In the genomic region with DNA sequence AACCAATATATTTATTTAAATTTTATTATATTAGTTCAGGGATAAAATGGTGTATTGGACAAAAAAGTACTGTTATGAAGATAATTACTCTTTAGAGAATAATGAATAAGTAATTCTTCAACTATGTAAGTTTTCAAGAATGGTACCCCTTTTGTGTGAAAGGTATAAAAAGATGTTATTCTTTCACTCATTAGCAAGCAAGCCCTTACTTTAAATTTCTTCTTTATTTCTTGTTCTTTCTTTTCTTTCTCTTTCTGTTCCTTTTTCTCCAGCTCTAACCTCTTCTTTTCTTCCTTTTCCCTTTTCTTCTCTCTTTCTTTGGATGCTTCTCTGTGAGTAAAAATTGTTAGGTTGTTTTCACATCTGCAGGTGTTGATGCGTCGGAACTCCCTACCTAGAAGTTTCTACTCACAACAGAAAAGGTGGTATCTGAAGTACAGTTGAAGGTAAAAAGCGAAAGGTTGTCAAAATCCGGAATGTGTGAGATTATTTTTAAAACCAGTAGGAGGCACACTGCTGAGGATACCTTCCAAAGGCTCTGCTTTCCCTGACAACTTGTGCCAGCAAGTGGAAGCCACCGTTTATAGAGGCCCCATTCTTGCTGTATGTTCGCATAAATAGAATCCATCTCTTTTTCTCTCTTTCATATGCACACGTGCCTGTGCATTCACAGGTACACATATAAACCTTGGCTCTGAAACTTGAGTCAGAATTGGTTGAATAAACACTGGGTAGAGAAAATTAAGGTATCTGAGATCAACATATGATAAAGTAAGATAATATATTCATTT, we compare ENCODE assay signal across 1 cellular context.
TF ChIP-seq lines count a peak whose summit lies in the region.

No MANE protein-coding gene starts in this region.

TF ChIP-seq in GM23338, 12 proteins besides CTCF, POLR2A, EP300 and RAD21 (continued from another document):
- TF ChIP-seq, protein P1, sequence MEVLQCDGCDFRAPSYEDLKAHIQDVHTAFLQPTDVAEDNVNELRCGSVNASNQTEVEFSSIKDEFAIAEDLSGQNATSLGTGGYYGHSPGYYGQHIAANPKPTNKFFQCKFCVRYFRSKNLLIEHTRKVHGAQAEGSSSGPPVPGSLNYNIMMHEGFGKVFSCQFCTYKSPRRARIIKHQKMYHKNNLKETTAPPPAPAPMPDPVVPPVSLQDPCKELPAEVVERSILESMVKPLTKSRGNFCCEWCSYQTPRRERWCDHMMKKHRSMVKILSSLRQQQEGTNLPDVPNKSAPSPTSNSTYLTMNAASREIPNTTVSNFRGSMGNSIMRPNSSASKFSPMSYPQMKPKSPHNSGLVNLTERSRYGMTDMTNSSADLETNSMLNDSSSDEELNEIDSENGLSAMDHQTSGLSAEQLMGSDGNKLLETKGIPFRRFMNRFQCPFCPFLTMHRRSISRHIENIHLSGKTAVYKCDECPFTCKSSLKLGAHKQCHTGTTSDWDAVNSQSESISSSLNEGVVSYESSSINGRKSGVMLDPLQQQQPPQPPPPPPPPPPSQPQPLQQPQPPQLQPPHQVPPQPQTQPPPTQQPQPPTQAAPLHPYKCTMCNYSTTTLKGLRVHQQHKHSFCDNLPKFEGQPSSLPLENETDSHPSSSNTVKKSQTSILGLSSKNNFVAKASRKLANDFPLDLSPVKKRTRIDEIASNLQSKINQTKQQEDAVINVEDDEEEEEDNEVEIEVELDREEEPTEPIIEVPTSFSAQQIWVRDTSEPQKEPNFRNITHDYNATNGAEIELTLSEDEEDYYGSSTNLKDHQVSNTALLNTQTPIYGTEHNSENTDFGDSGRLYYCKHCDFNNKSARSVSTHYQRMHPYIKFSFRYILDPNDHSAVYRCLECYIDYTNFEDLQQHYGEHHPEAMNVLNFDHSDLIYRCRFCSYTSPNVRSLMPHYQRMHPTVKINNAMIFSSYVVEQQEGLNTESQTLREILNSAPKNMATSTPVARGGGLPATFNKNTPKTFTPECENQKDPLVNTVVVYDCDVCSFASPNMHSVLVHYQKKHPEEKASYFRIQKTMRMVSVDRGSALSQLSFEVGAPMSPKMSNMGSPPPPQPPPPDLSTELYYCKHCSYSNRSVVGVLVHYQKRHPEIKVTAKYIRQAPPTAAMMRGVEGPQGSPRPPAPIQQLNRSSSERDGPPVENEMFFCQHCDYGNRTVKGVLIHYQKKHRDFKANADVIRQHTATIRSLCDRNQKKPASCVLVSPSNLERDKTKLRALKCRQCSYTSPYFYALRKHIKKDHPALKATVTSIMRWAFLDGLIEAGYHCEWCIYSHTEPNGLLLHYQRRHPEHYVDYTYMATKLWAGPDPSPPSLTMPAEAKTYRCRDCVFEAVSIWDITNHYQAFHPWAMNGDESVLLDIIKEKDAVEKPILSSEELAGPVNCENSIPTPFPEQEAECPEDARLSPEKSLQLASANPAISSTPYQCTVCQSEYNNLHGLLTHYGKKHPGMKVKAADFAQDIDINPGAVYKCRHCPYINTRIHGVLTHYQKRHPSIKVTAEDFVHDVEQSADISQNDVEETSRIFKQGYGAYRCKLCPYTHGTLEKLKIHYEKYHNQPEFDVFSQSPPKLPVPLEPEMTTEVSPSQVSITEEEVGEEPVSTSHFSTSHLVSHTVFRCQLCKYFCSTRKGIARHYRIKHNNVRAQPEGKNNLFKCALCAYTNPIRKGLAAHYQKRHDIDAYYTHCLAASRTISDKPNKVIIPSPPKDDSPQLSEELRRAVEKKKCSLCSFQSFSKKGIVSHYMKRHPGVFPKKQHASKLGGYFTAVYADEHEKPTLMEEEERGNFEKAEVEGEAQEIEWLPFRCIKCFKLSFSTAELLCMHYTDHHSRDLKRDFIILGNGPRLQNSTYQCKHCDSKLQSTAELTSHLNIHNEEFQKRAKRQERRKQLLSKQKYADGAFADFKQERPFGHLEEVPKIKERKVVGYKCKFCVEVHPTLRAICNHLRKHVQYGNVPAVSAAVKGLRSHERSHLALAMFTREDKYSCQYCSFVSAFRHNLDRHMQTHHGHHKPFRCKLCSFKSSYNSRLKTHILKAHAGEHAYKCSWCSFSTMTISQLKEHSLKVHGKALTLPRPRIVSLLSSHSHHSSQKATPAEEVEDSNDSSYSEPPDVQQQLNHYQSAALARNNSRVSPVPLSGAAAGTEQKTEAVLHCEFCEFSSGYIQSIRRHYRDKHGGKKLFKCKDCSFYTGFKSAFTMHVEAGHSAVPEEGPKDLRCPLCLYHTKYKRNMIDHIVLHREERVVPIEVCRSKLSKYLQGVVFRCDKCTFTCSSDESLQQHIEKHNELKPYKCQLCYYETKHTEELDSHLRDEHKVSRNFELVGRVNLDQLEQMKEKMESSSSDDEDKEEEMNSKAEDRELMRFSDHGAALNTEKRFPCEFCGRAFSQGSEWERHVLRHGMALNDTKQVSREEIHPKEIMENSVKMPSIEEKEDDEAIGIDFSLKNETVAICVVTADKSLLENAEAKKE (CRISPR knock-in tag; IDR thresholded peaks at IDR 0.05), result no peak
